Comparison of ENCODE assay signal across 1 cellular context in genomic region chr15:63277044-63277892, GRCh38.
TF ChIP-seq lines count a peak whose summit lies in the region.

APH1B (plus strand) TSS chr15:63277605; CDS start chr15:63277624, 19 bp downstream.

TF ChIP-seq in A549, 52 proteins besides CTCF, POLR2A, EP300 and RAD21 (continued from another document):
- TF ChIP-seq RFX5 (IDR thresholded peaks at IDR 0.05), result no peak
- no peak for TF ChIP-seq ESRRA (IDR thresholded peaks at IDR 0.05; ENCODE audit: borderline replicate concordance, low read length)
- no peak for TF ChIP-seq HEYL (CRISPR knock-in tag; IDR thresholded peaks at IDR 0.05)
- TF ChIP-seq CEBPB (IDR thresholded peaks at IDR 0.05), result no peak
- TF ChIP-seq, protein P1, sequence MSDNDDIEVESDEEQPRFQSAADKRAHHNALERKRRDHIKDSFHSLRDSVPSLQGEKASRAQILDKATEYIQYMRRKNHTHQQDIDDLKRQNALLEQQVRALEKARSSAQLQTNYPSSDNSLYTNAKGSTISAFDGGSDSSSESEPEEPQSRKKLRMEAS (IDR thresholded peaks at IDR 0.05), result peak; percentile 91
- no peak for TF ChIP-seq HOXB13 (CRISPR knock-in tag; IDR thresholded peaks at IDR 0.05; ENCODE audit: low read depth)
- no peak for TF ChIP-seq GATA3 (IDR thresholded peaks at IDR 0.05; ENCODE audit: borderline replicate concordance)
- TF ChIP-seq EHF (CRISPR knock-in tag; IDR thresholded peaks at IDR 0.05), result no peak
- no peak for TF ChIP-seq FOSL2 (IDR thresholded peaks at IDR 0.05)
- no peak for TF ChIP-seq FOSL2 (CRISPR knock-in tag; IDR thresholded peaks at IDR 0.05)
- TF ChIP-seq CBX2 (IDR thresholded peaks at IDR 0.05; ENCODE audit: borderline replicate concordance, low read depth), result no peak
- TF ChIP-seq NR3C1 (IDR thresholded peaks at IDR 0.05), result no peak
- TF ChIP-seq, protein P2, sequence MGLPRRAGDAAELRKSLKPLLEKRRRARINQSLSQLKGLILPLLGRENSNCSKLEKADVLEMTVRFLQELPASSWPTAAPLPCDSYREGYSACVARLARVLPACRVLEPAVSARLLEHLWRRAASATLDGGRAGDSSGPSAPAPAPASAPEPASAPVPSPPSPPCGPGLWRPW (IDR thresholded peaks at IDR 0.05), result no peak
- TF ChIP-seq SREBF2 (IDR thresholded peaks at IDR 0.05), result no peak
- TF ChIP-seq KDM1A (IDR thresholded peaks at IDR 0.05; ENCODE audit: low read depth), result no peak
- no peak for TF ChIP-seq ZFP36 (IDR thresholded peaks at IDR 0.05; ENCODE audit: borderline replicate concordance, partially characterized antibody)
- no peak for TF ChIP-seq TFCP2L1 (CRISPR knock-in tag; IDR thresholded peaks at IDR 0.05)
- no peak for TF ChIP-seq ZSCAN20 (CRISPR knock-in tag; IDR thresholded peaks at IDR 0.05)
- no peak for TF ChIP-seq RARB (CRISPR knock-in tag; IDR thresholded peaks at IDR 0.05)
- TF ChIP-seq CHD4 (IDR thresholded peaks at IDR 0.05; ENCODE audit: borderline replicate concordance), result no peak
- TF ChIP-seq FOSB (CRISPR knock-in tag; IDR thresholded peaks at IDR 0.05), result no peak
- no peak for TF ChIP-seq BHLHE40 (IDR thresholded peaks at IDR 0.05; ENCODE audit: low read depth, low read length)
- TF ChIP-seq ZNF302 (CRISPR knock-in tag; IDR thresholded peaks at IDR 0.05), result no peak
- TF ChIP-seq POLR2AphosphoS2 (conservative IDR thresholded peaks at IDR 0.05; ENCODE audit: low read length), result no peak
- TF ChIP-seq FOXS1 (CRISPR knock-in tag; IDR thresholded peaks at IDR 0.05), result no peak
- no peak for TF ChIP-seq CBX8 (IDR thresholded peaks at IDR 0.05)
- no peak for TF ChIP-seq NPAS2 (CRISPR knock-in tag; IDR thresholded peaks at IDR 0.05; ENCODE audit: borderline replicate concordance)
- no peak for TF ChIP-seq RCOR1 (IDR thresholded peaks at IDR 0.05; ENCODE audit: low read depth, low read length)
- TF ChIP-seq, protein P3, sequence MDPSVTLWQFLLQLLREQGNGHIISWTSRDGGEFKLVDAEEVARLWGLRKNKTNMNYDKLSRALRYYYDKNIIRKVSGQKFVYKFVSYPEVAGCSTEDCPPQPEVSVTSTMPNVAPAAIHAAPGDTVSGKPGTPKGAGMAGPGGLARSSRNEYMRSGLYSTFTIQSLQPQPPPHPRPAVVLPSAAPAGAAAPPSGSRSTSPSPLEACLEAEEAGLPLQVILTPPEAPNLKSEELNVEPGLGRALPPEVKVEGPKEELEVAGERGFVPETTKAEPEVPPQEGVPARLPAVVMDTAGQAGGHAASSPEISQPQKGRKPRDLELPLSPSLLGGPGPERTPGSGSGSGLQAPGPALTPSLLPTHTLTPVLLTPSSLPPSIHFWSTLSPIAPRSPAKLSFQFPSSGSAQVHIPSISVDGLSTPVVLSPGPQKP (IDR thresholded peaks at IDR 0.05; ENCODE audit: low read depth, low read length), result no peak
- TF ChIP-seq, protein P4, sequence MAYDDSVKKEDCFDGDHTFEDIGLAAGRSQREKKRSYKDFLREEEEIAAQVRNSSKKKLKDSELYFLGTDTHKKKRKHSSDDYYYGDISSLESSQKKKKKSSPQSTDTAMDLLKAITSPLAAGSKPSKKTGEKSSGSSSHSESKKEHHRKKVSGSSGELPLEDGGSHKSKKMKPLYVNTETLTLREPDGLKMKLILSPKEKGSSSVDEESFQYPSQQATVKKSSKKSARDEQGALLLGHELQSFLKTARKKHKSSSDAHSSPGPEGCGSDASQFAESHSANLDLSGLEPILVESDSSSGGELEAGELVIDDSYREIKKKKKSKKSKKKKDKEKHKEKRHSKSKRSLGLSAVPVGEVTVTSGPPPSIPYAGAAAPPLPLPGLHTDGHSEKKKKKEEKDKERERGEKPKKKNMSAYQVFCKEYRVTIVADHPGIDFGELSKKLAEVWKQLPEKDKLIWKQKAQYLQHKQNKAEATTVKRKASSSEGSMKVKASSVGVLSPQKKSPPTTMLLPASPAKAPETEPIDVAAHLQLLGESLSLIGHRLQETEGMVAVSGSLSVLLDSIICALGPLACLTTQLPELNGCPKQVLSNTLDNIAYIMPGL (CRISPR knock-in tag; IDR thresholded peaks at IDR 0.05; ENCODE audit: borderline replicate concordance), result no peak
- TF ChIP-seq HDAC2 (IDR thresholded peaks at IDR 0.05), result no peak
- 0 out of 2 replicates have a peak, but pooled peaks have one; percentile 44 for TF ChIP-seq MYC (IDR thresholded peaks at IDR 0.05; ENCODE audit: borderline replicate concordance, low read length)
- TF ChIP-seq ZC3H11A (IDR thresholded peaks at IDR 0.05), result no peak
